17 cellular contexts compared by ENCODE assay signal in genomic region chr12:109738209-109738608, GRCh38. TPM values are rescaled to one million over a fixed set of nuclear protein-coding genes. Genes with fewer than 3 reads are reported as not detected.
DNase-seq lines count a peak whose midpoint lies in the region; ATAC-seq, FAIRE-seq and TF ChIP-seq lines count a peak whose summit lies in the region.
"Had no signal": no experiment of that assay in that cellular context is flagged by ENCODE, and none has a peak within 500 bp of the region (broad histone marks: within the 10 kb centered on the region; RNA-seq: fewer than 3 reads in every experiment).

No MANE protein-coding gene starts in this region.

- H3K4me1 ChIP-seq in SK-N-SH (ENCODE audit: control insufficient read depth in 1 of 2, insufficient read depth in 2 of 2, low read depth in 1 of 2, low read length in 1 of 2) (peaks cover 0 to 86% of the 10 kb centered on the region in 2 experiments; a peak in 1 of 4 replicates), pancreas (peaks cover 4 to 11% (median 10%) of the 10 kb centered on the region in 3 donors), neural progenitor cell (peaks cover 51% of the 10 kb centered on the region)
- H3K4me1 ChIP-seq: transverse colon had no signal

- H3K4me3 Mint-ChIP-seq in T-helper 17 cell (no peak overlapping the region), neural progenitor cell (no peak overlapping the region)
- H3K4me3 Mint-ChIP-seq: CD4-positive, CD25-positive, alpha-beta regulatory T cell had no signal

- no peak for TF ChIP-seq EP300 in SK-N-SH (IDR thresholded peaks at IDR 0.05; ENCODE audit: borderline replicate concordance in 1 of 2, low read depth in 1 of 2, low read length in 1 of 2)

- H2AFZ ChIP-seq in SK-N-SH (ENCODE audit: low read depth) (no peak overlapping the region), neural progenitor cell (replicated peaks) (no peak overlapping the region)

- H3K4me3 ChIP-seq in SK-N-SH (ENCODE audit: low read depth in 2 of 2, low read length in 1 of 2) (no peak overlapping the region), pancreas (no peak overlapping the region), neural progenitor cell (no peak overlapping the region)
- H3K4me3 ChIP-seq: esophagus squamous epithelium, transverse colon had no signal

- intact Hi-C loops in pancreas (cut with DNase I) = no loop called here

- ATAC-seq in SK-N-SH treated with all-trans-retinoic acid at 6 μM for 48 hours (no peak), T-helper 17 cell (no peak), pancreas (peak; percentile 5 to 28 (median 10)), GM21515 (IDR thresholded peaks at IDR 0.05; ENCODE audit: unreplicated experiment) (no peak)

- no peak for TF ChIP-seq RAD21 in SK-N-SH (IDR thresholded peaks at IDR 0.05; ENCODE audit: low read length)

- CTCF ChIA-PET in SK-N-SH (lab: Yijun Ruan, JAX) = interaction anchor here (1.1 to 3.3 kb wide), 6 partner anchors 14 to 141 kb away, joined by 4 to 16 read pairs (median 10); partner anchors contain the start of gene FAM222A

- H3K36me3 ChIP-seq in SK-N-SH (replicated peaks in 1 of 2; ENCODE audit: control insufficient read depth in 1 of 2, insufficient read depth in 2 of 2, low read length in 1 of 2) = no peaks in the 10 kb centered on the region
- no peaks in the 10 kb centered on the region for H3K36me3 ChIP-seq in pancreas
- H3K36me3 ChIP-seq in neural progenitor cell = no peaks in the 10 kb centered on the region
- H3K36me3 ChIP-seq: esophagus squamous epithelium, transverse colon had no signal

- H3K4me2 ChIP-seq in SK-N-SH = no peak overlapping the region
- H3K4me2 ChIP-seq in neural progenitor cell = no peak overlapping the region
- H3K4me2 ChIP-seq: KMS-11 had no signal

- no peaks in the 10 kb centered on the region for H3F3A ChIP-seq in SK-N-SH (replicated peaks; ENCODE audit: insufficient read depth)
- peaks cover 13% of the 10 kb centered on the region for H3F3A ChIP-seq in neural progenitor cell (ENCODE audit: low read depth)

- H3K27me3 Mint-ChIP-seq in T-helper 17 cell = peaks cover 41% of the 10 kb centered on the region
- H3K27me3 Mint-ChIP-seq in neural progenitor cell (ENCODE audit: insufficient read depth, low read depth) = peaks cover 26% of the 10 kb centered on the region

- no peak for FAIRE-seq in pancreas (lab: Jason Lieb, UNC)

- H3K27ac Mint-ChIP-seq in T-helper 17 cell (no peak overlapping the region), neural progenitor cell (no peak overlapping the region)
- H3K27ac Mint-ChIP-seq: naive B cell had no signal

- DNase-seq in SK-N-SH (peak; percentile 11), T-helper 17 cell (peak; percentile 1 to 3 (median 1)), islet precursor cell (peak; percentile 54), pancreas (peak; percentile 2 to 39 (median 14)), superior temporal gyrus (ENCODE audit: extremely low spot score) (no peak), neural progenitor cell (ENCODE audit: low spot score) (no peak)
- DNase-seq: activated CD4-positive, alpha-beta T cell treated with anti-CD3 and anti-CD28 coated beads, Interleukin-2, amount 50 U/mL, for 48 hours; CD4-positive, CD25-positive, alpha-beta regulatory T cell; DND-41; esophagus squamous epithelium; naive B cell; NCI-H1105; stimulated activated CD4-positive, alpha-beta T cell treated with anti-CD3 and anti-CD28 coated beads, Interleukin-4, amount 100 ng/mL, for 24 hours; transverse colon had no signal

- H3K79me2 ChIP-seq in SK-N-SH (ENCODE audit: insufficient read depth) = no peaks in the 10 kb centered on the region
- no peaks in the 10 kb centered on the region for H3K79me2 ChIP-seq in neural progenitor cell (ENCODE audit: low read depth)

- no peaks in the 10 kb centered on the region for H3K9me3 ChIP-seq in SK-N-SH
- no peaks in the 10 kb centered on the region for H3K9me3 ChIP-seq in T-helper 17 cell (ENCODE audit: control insufficient read depth, low read length, poor library complexity, severe bottlenecking)
- H3K9me3 ChIP-seq in pancreas = no peaks in the 10 kb centered on the region
- no peaks in the 10 kb centered on the region for H3K9me3 ChIP-seq in neural progenitor cell (ENCODE audit: low read depth)
- H3K9me3 ChIP-seq: esophagus squamous epithelium, transverse colon had no signal

- H4K20me1 ChIP-seq in SK-N-SH (ENCODE audit: insufficient read depth) (0 out of 2 replicates have a peak, but pooled peaks cover 5% of the 10 kb centered on the region), neural progenitor cell (ENCODE audit: low read depth) (peaks cover 92% of the 10 kb centered on the region)

- H3K4me1 Mint-ChIP-seq in T-helper 17 cell = no peaks in the 10 kb centered on the region
- peaks cover 49% of the 10 kb centered on the region for H3K4me1 Mint-ChIP-seq in neural progenitor cell
- H3K4me1 Mint-ChIP-seq: naive B cell had no signal

- no peaks in the 10 kb centered on the region for H3K27me3 ChIP-seq in SK-N-SH (ENCODE audit: insufficient read depth)
- H3K27me3 ChIP-seq in pancreas = no peaks in the 10 kb centered on the region
- H3K27me3 ChIP-seq in neural progenitor cell = peaks cover 18% of the 10 kb centered on the region
- H3K27me3 ChIP-seq: transverse colon had no signal

- H3K9me3 Mint-ChIP-seq in neural progenitor cell = no peaks in the 10 kb centered on the region
- H3K9me3 Mint-ChIP-seq: CD4-positive, CD25-positive, alpha-beta regulatory T cell had no signal

- POLR2A ChIA-PET in SK-N-SH (lab: Yijun Ruan, JAX) = interaction anchor here (0.7 to 1.5 kb wide), 4 partner anchors 13 to 84 kb away, joined by 3 to 4 read pairs (median 4); no protein-coding TSS in a partner anchor

- H3K36me3 Mint-ChIP-seq in T-helper 17 cell (ENCODE audit: low read depth) (peaks cover 5% of the 10 kb centered on the region), neural progenitor cell (no peaks in the 10 kb centered on the region)
- H3K36me3 Mint-ChIP-seq: CD4-positive, CD25-positive, alpha-beta regulatory T cell; naive B cell had no signal

- H3K27ac ChIP-seq in SK-N-SH (ENCODE audit: low read depth in 2 of 2, low read length in 1 of 2) (peak overlapping the region in 1 of 2 experiments; percentile 66; a peak in 2 of 4 replicates), pancreas (peak overlapping the region in 2 of 4 donors; percentile 30 to 48), neural progenitor cell (no peak overlapping the region)
- H3K27ac ChIP-seq: esophagus squamous epithelium, KMS-11, transverse colon had no signal

- TF ChIP-seq CTCF in SK-N-SH (IDR thresholded peaks at IDR 0.05) = no peak
- TF ChIP-seq CTCF in pancreas (IDR thresholded peaks at IDR 0.05) = no peak
- TF ChIP-seq CTCF in neural progenitor cell (IDR thresholded peaks at IDR 0.05) = no peak

- no peaks in the 10 kb centered on the region for H3K9me2 ChIP-seq in SK-N-SH

- H3K9ac ChIP-seq in SK-N-SH (no peak overlapping the region), neural progenitor cell (no peak overlapping the region)
- H3K9ac ChIP-seq: KMS-11 had no signal

- WGBS in SK-N-SH (ENCODE audit: low lambda C conversion rate) = 31% methylated on average over 4 of the region's 4 CpGs
- 56 to 68% methylated on average over 4 of the region's 4 CpGs for WGBS in pancreas, 2 donors

TF ChIP-seq in SK-N-SH, 30 proteins besides CTCF, POLR2A, EP300 and RAD21 (continues in another document):
- TF ChIP-seq USF1 (IDR thresholded peaks at IDR 0.05; ENCODE audit: borderline replicate concordance, low read depth) (no peak), YY1 (IDR thresholded peaks at IDR 0.05; ENCODE audit: low read depth) (no peak), POLR2AphosphoS5 (IDR thresholded peaks at IDR 0.05; ENCODE audit: low read depth, low read length) (no peak), GATA2 (CRISPR knock-in tag; IDR thresholded peaks at IDR 0.05) (no peak), JUND (IDR thresholded peaks at IDR 0.05) (no peak), SIN3A (IDR thresholded peaks at IDR 0.05; ENCODE audit: borderline replicate concordance, low read depth, low read length) (no peak)

TF ChIP-seq in SK-N-SH treated with all-trans-retinoic acid at 6 μM for 48 hours, 23 proteins besides CTCF, POLR2A, EP300 and RAD21:
- TF ChIP-seq ZFP30 (CRISPR knock-in tag; IDR thresholded peaks at IDR 0.05) (no peak), ISL1 (CRISPR knock-in tag; IDR thresholded peaks at IDR 0.05) (no peak), BACH2 (CRISPR knock-in tag; IDR thresholded peaks at IDR 0.05; ENCODE audit: borderline replicate concordance) (no peak), SNAI2 (CRISPR knock-in tag; IDR thresholded peaks at IDR 0.05) (no peak), TOX (CRISPR knock-in tag; IDR thresholded peaks at IDR 0.05; ENCODE audit: borderline replicate concordance) (no peak), ESRRG (CRISPR knock-in tag; IDR thresholded peaks at IDR 0.05) (no peak)

RNA-seq across cellular contexts. Expression of gene FAM222A, which starts 24.6 kb away (rescaled TPM):
- polyA plus RNA-seq in SK-N-SH (2012; rRNA removed) (1.6 and 4.2 TPM in 2 replicates), pancreas (10 to 100 TPM in 1 of 2 donors, 1 to 10 TPM in 1; 5.6 to 14.6 TPM)
- 1.7 and 4.1 TPM in 2 replicates for polyA plus RNA-seq in SK-N-SH (2012; cell fraction: cytosol; rRNA removed)
- polyA plus RNA-seq in SK-N-SH (2012; cell fraction: nucleus; rRNA removed) = 1.6 and 3.1 TPM in 2 replicates
- total RNA-seq in T-helper 17 cell (1 to 10 TPM; 1.3 to 2.0 TPM), pancreas (1 to 10 TPM; 2.1 to 4.3 (median 3.3) TPM), neural progenitor cell (ENCODE audit: low replicate concordance) (2.5 and 10.6 TPM in 2 replicates)

Comparison
In these comparisons a context has a peak if more than half of its experiments do, and no peak if none do; other contexts are left out.
1. DNase-seq: peak in SK-N-SH (single experiment), T-helper 17 cell (3 of 3), islet precursor cell (single experiment) and pancreas (6 of 6); none in superior temporal gyrus (single experiment) and neural progenitor cell (single experiment).
2. ATAC-seq: peak in pancreas (4 of 4); none in SK-N-SH treated with all-trans-retinoic acid at 6 μM for 48 hours (single experiment), T-helper 17 cell (single experiment) and GM21515 (single experiment).